ENCODE assay signal across 1 cellular context in the genomic region with DNA sequence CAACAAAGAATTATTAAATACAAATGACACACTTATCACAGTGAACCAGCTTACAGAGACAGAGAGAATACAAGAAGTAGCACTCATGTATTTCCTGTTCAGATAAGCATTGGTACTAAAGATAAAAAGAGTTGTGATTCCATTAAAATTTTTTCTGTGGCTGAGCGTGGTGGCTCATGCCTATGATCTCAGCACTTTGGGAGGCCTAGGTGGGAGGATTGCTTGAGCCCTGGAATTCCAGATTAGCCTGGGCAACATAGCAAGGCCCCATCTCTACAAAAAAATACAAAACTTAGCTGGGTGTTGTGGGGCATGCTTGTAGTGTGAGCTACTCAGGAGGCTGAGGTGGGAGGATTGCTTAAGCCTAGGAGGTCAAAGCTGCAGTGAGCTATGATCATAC.
TF ChIP-seq lines count a peak whose summit lies in the region.

No MANE protein-coding gene starts in this region.

TF ChIP-seq in K562, 482 proteins besides CTCF, POLR2A, EP300 and RAD21 (continued from another document and continues in another):
- TF ChIP-seq, protein P1, sequence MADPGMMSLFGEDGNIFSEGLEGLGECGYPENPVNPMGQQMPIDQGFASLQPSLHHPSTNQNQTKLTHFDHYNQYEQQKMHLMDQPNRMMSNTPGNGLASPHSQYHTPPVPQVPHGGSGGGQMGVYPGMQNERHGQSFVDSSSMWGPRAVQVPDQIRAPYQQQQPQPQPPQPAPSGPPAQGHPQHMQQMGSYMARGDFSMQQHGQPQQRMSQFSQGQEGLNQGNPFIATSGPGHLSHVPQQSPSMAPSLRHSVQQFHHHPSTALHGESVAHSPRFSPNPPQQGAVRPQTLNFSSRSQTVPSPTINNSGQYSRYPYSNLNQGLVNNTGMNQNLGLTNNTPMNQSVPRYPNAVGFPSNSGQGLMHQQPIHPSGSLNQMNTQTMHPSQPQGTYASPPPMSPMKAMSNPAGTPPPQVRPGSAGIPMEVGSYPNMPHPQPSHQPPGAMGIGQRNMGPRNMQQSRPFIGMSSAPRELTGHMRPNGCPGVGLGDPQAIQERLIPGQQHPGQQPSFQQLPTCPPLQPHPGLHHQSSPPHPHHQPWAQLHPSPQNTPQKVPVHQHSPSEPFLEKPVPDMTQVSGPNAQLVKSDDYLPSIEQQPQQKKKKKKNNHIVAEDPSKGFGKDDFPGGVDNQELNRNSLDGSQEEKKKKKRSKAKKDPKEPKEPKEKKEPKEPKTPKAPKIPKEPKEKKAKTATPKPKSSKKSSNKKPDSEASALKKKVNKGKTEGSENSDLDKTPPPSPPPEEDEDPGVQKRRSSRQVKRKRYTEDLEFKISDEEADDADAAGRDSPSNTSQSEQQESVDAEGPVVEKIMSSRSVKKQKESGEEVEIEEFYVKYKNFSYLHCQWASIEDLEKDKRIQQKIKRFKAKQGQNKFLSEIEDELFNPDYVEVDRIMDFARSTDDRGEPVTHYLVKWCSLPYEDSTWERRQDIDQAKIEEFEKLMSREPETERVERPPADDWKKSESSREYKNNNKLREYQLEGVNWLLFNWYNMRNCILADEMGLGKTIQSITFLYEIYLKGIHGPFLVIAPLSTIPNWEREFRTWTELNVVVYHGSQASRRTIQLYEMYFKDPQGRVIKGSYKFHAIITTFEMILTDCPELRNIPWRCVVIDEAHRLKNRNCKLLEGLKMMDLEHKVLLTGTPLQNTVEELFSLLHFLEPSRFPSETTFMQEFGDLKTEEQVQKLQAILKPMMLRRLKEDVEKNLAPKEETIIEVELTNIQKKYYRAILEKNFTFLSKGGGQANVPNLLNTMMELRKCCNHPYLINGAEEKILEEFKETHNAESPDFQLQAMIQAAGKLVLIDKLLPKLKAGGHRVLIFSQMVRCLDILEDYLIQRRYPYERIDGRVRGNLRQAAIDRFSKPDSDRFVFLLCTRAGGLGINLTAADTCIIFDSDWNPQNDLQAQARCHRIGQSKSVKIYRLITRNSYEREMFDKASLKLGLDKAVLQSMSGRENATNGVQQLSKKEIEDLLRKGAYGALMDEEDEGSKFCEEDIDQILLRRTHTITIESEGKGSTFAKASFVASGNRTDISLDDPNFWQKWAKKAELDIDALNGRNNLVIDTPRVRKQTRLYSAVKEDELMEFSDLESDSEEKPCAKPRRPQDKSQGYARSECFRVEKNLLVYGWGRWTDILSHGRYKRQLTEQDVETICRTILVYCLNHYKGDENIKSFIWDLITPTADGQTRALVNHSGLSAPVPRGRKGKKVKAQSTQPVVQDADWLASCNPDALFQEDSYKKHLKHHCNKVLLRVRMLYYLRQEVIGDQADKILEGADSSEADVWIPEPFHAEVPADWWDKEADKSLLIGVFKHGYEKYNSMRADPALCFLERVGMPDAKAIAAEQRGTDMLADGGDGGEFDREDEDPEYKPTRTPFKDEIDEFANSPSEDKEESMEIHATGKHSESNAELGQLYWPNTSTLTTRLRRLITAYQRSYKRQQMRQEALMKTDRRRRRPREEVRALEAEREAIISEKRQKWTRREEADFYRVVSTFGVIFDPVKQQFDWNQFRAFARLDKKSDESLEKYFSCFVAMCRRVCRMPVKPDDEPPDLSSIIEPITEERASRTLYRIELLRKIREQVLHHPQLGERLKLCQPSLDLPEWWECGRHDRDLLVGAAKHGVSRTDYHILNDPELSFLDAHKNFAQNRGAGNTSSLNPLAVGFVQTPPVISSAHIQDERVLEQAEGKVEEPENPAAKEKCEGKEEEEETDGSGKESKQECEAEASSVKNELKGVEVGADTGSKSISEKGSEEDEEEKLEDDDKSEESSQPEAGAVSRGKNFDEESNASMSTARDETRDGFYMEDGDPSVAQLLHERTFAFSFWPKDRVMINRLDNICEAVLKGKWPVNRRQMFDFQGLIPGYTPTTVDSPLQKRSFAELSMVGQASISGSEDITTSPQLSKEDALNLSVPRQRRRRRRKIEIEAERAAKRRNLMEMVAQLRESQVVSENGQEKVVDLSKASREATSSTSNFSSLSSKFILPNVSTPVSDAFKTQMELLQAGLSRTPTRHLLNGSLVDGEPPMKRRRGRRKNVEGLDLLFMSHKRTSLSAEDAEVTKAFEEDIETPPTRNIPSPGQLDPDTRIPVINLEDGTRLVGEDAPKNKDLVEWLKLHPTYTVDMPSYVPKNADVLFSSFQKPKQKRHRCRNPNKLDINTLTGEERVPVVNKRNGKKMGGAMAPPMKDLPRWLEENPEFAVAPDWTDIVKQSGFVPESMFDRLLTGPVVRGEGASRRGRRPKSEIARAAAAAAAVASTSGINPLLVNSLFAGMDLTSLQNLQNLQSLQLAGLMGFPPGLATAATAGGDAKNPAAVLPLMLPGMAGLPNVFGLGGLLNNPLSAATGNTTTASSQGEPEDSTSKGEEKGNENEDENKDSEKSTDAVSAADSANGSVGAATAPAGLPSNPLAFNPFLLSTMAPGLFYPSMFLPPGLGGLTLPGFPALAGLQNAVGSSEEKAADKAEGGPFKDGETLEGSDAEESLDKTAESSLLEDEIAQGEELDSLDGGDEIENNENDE (IDR thresholded peaks at IDR 0.05; ENCODE audit: low read depth, low read length) = no peak
- no peak for TF ChIP-seq THRAP3 (IDR thresholded peaks at IDR 0.05; ENCODE audit: borderline replicate concordance)
- TF ChIP-seq XRCC4 (IDR thresholded peaks at IDR 0.05; ENCODE audit: extremely low read depth, insufficient read depth, insufficient read length) = no peak
- TF ChIP-seq SOX6 (IDR thresholded peaks at IDR 0.05) = peak; percentile 51
- no peak for TF ChIP-seq NR1H2 (CRISPR knock-in tag; IDR thresholded peaks at IDR 0.05)
- no peak for TF ChIP-seq MIER1 (IDR thresholded peaks at IDR 0.05; ENCODE audit: low read depth)
- no peak for TF ChIP-seq ZKSCAN1 (IDR thresholded peaks at IDR 0.05; ENCODE audit: low read depth, low read length)
- TF ChIP-seq PHB2 (IDR thresholded peaks at IDR 0.05; ENCODE audit: low read depth) = 0 out of 2 replicates have a peak, but pooled peaks have one; percentile 33
- TF ChIP-seq, protein P2, sequence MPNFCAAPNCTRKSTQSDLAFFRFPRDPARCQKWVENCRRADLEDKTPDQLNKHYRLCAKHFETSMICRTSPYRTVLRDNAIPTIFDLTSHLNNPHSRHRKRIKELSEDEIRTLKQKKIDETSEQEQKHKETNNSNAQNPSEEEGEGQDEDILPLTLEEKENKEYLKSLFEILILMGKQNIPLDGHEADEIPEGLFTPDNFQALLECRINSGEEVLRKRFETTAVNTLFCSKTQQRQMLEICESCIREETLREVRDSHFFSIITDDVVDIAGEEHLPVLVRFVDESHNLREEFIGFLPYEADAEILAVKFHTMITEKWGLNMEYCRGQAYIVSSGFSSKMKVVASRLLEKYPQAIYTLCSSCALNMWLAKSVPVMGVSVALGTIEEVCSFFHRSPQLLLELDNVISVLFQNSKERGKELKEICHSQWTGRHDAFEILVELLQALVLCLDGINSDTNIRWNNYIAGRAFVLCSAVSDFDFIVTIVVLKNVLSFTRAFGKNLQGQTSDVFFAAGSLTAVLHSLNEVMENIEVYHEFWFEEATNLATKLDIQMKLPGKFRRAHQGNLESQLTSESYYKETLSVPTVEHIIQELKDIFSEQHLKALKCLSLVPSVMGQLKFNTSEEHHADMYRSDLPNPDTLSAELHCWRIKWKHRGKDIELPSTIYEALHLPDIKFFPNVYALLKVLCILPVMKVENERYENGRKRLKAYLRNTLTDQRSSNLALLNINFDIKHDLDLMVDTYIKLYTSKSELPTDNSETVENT (CRISPR knock-in tag; IDR thresholded peaks at IDR 0.05) = no peak
- no peak for TF ChIP-seq SMAD2 (IDR thresholded peaks at IDR 0.05; ENCODE audit: low read depth, low read length)
- TF ChIP-seq HNRNPL (IDR thresholded peaks at IDR 0.05; ENCODE audit: low read depth, low read length) = no peak
- peak; percentile 55; the same call in 1 of the 2 replicates for TF ChIP-seq SMARCA4 (IDR thresholded peaks at IDR 0.05)
- TF ChIP-seq GABPB2 (CRISPR knock-in tag; conservative IDR thresholded peaks at IDR 0.05) = no peak
- no peak for TF ChIP-seq ZBTB1 (CRISPR knock-in tag; IDR thresholded peaks at IDR 0.05; ENCODE audit: borderline replicate concordance, low read depth)
- TF ChIP-seq FOXK1 (CRISPR knock-in tag; IDR thresholded peaks at IDR 0.05; ENCODE audit: borderline replicate concordance) = no peak
- TF ChIP-seq KLF10 (CRISPR knock-in tag; IDR thresholded peaks at IDR 0.05) = no peak
- no peak for TF ChIP-seq RB1 (IDR thresholded peaks at IDR 0.05; ENCODE audit: low read depth)
- TF ChIP-seq, protein P3, sequence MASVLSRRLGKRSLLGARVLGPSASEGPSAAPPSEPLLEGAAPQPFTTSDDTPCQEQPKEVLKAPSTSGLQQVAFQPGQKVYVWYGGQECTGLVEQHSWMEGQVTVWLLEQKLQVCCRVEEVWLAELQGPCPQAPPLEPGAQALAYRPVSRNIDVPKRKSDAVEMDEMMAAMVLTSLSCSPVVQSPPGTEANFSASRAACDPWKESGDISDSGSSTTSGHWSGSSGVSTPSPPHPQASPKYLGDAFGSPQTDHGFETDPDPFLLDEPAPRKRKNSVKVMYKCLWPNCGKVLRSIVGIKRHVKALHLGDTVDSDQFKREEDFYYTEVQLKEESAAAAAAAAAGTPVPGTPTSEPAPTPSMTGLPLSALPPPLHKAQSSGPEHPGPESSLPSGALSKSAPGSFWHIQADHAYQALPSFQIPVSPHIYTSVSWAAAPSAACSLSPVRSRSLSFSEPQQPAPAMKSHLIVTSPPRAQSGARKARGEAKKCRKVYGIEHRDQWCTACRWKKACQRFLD (CRISPR knock-in tag; IDR thresholded peaks at IDR 0.05) = no peak
- TF ChIP-seq NFYB (IDR thresholded peaks at IDR 0.05; ENCODE audit: extremely low read depth, insufficient read length) = no peak
- TF ChIP-seq NR2F6 (CRISPR knock-in tag; IDR thresholded peaks at IDR 0.05) = no peak
- no peak for TF ChIP-seq ZNF785 (CRISPR knock-in tag; IDR thresholded peaks at IDR 0.05)
- no peak for TF ChIP-seq CCAR2 (IDR thresholded peaks at IDR 0.05; ENCODE audit: low read depth, low read length)
- TF ChIP-seq, protein P4, sequence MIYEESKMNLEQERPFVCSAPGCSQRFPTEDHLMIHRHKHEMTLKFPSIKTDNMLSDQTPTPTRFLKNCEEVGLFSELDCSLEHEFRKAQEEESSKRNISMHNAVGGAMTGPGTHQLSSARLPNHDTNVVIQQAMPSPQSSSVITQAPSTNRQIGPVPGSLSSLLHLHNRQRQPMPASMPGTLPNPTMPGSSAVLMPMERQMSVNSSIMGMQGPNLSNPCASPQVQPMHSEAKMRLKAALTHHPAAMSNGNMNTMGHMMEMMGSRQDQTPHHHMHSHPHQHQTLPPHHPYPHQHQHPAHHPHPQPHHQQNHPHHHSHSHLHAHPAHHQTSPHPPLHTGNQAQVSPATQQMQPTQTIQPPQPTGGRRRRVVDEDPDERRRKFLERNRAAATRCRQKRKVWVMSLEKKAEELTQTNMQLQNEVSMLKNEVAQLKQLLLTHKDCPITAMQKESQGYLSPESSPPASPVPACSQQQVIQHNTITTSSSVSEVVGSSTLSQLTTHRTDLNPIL (CRISPR knock-in tag; IDR thresholded peaks at IDR 0.05) = no peak
- peak; percentile 78 for TF ChIP-seq ARID1B (IDR thresholded peaks at IDR 0.05)
- no peak for TF ChIP-seq ZBTB8A (IDR thresholded peaks at IDR 0.05; ENCODE audit: partially characterized antibody)
- peak; percentile 64 to 68; a peak in 3 of 4 replicates for TF ChIP-seq TRIM24 (IDR thresholded peaks at IDR 0.05)
- no peak for TF ChIP-seq ASH1L (IDR thresholded peaks at IDR 0.05; ENCODE audit: borderline replicate concordance, low read depth, partially characterized antibody)
- TF ChIP-seq MECOM (CRISPR knock-in tag; IDR thresholded peaks at IDR 0.05) = no peak
- TF ChIP-seq NFATC3 (IDR thresholded peaks at IDR 0.05) = no peak
- peak; percentile 46; the same call in 1 of the 2 replicates for TF ChIP-seq ADNP (tag; IDR thresholded peaks at IDR 0.05)
- TF ChIP-seq ZNF253 (CRISPR knock-in tag; conservative IDR thresholded peaks at IDR 0.05) = no peak
- no peak for TF ChIP-seq SNIP1 (IDR thresholded peaks at IDR 0.05; ENCODE audit: low read depth)
- TF ChIP-seq NCOA1 (IDR thresholded peaks at IDR 0.05; ENCODE audit: low read depth) = no peak
- TF ChIP-seq, protein P5, sequence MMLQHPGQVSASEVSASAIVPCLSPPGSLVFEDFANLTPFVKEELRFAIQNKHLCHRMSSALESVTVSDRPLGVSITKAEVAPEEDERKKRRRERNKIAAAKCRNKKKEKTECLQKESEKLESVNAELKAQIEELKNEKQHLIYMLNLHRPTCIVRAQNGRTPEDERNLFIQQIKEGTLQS (IDR thresholded peaks at IDR 0.05) = peak; percentile 29; the same call in 1 of the 2 replicates
- TF ChIP-seq, protein P5 (CRISPR knock-in tag; conservative IDR thresholded peaks at IDR 0.05) = no peak
- TF ChIP-seq TEAD4 (IDR thresholded peaks at IDR 0.05; ENCODE audit: low read length) = peak; percentile 86
- no peak for TF ChIP-seq TEAD4 (CRISPR knock-in tag; IDR thresholded peaks at IDR 0.05; ENCODE audit: borderline replicate concordance)
- TF ChIP-seq POLR3A (IDR thresholded peaks at IDR 0.05; ENCODE audit: borderline replicate concordance, extremely low read depth, insufficient read depth, insufficient read length) = no peak
- TF ChIP-seq ZNF79 (CRISPR knock-in tag; IDR thresholded peaks at IDR 0.05; ENCODE audit: low read depth) = no peak
- no peak for TF ChIP-seq ZNF274 (IDR thresholded peaks at IDR 0.05; ENCODE audit: borderline replicate concordance, low read depth, low read length)
- TF ChIP-seq SREBF2 (CRISPR knock-in tag; IDR thresholded peaks at IDR 0.05) = no peak
- TF ChIP-seq MEF2D (tag; conservative IDR thresholded peaks at IDR 0.05; ENCODE audit: low read depth) = no peak
- no peak for TF ChIP-seq NR2C1 (IDR thresholded peaks at IDR 0.05)
- TF ChIP-seq NR2C1 (tag; IDR thresholded peaks at IDR 0.05) = no peak
- TF ChIP-seq ZKSCAN8 (CRISPR knock-in tag; IDR thresholded peaks at IDR 0.05) = no peak
- no peak for TF ChIP-seq ZNF197 (CRISPR knock-in tag; IDR thresholded peaks at IDR 0.05; ENCODE audit: low read depth)
- peak in 1 of 2 experiments; percentile 37; a peak in 1 of 4 replicates for TF ChIP-seq RCOR1 (IDR thresholded peaks at IDR 0.05; ENCODE audit: borderline replicate concordance in 1 of 2, low read depth in 2 of 2, low read length in 2 of 2)
- TF ChIP-seq E2F3 (CRISPR knock-in tag; IDR thresholded peaks at IDR 0.05) = no peak
- no peak for TF ChIP-seq KDM2B (CRISPR knock-in tag; IDR thresholded peaks at IDR 0.05)
